ENCODE assay signal across 1 cellular context in genomic region chr7:15326044-15326644, GRCh38.
TF ChIP-seq lines count a peak whose summit lies in the region.

No MANE protein-coding gene starts in this region.

TF ChIP-seq in GM23338, 12 proteins besides CTCF, POLR2A, EP300 and RAD21 (continued from another document):
- TF ChIP-seq ZNF462 (CRISPR knock-in tag; IDR thresholded peaks at IDR 0.05) = no peak
TF ChIP-seq in GM23338: peak in this region for 0.
